ENCODE assay signal across 20 cellular contexts in the genomic region with DNA sequence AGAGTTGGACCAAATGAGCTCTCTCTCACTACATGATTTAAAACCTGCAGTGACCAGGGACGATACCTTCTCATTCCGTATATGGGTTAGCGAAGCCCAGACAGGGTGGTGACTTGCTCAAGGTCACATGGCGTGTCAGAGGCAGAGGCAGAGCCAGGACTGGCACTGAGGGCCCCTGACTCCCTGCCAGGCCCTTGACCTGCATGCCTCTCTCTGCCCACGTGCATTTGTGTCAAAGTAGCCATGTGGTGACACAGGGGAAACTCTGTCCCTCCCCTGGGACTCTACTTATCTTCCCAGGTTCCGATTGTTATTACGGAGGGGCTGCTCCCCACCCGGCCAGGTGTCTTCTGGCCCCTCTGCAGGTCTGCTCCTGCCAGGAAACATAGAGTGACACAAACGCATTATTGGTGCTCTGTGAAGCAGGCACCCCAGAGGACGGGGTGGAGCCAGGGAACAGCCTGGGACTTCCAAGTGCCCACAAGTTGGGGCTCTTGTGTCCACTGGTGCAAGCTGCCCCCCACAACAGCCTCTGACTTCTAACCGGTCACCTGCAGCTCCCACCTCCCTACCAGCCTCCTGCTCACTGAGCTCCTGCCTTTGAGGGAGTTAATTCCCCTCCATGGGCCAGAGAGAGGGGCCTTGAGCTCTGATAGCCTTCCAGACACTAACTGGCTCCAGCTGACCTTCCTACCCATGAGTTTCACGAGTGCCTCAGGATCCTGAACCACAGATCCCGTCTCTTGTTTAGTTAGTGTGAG. TPM values are rescaled to one million over a fixed set of nuclear protein-coding genes. Genes with fewer than 3 reads are reported as not detected.
DNase-seq lines count a peak whose midpoint lies in the region; ATAC-seq and TF ChIP-seq lines count a peak whose summit lies in the region.
"Had no signal": no experiment of that assay in that cellular context is flagged by ENCODE, and none has a peak within 500 bp of the region (broad histone marks: within the 10 kb centered on the region; RNA-seq: fewer than 3 reads in every experiment).

No MANE protein-coding gene starts in this region.

- no peak overlapping the region for H3K18ac ChIP-seq in mesenchymal stem cell (ENCODE audit: low read depth in 1 of 2, low read length in 2 of 2)

- CTCF ChIA-PET in activated CD4-positive, alpha-beta T cell treated with anti-CD3 and anti-CD28 coated beads, Interleukin-2, amount 10 ng/mL, durations not matched to agents 7 days and 5 days (lab: Charles Lee) = no interaction called here

- no peak overlapping the region for H4K91ac ChIP-seq in mesenchymal stem cell (ENCODE audit: low read length)

- H3K27me3 ChIP-seq in mesenchymal stem cell (ENCODE audit: control insufficient read depth in 1 of 2, insufficient read depth in 1 of 2, low read length in 2 of 2) = no peaks in the 10 kb centered on the region
- no peaks in the 10 kb centered on the region for H3K27me3 ChIP-seq in thyroid gland
- H3K27me3 ChIP-seq: tibial nerve had no signal

- ATAC-seq in GM19452 (IDR thresholded peaks at IDR 0.05; ENCODE audit: unreplicated experiment) = no peak

- peaks cover 6% of the 10 kb centered on the region for H3K27me3 Mint-ChIP-seq in activated CD4-positive, alpha-beta T cell treated with anti-CD3 and anti-CD28 coated beads, Interleukin-2, amount 10 ng/mL, durations not matched to agents 7 days and 5 days

- H3K4me3 Mint-ChIP-seq in activated CD4-positive, alpha-beta T cell treated with anti-CD3 and anti-CD28 coated beads, Interleukin-2, amount 10 ng/mL, durations not matched to agents 7 days and 5 days = no peak overlapping the region
- H3K4me3 Mint-ChIP-seq: dendritic cell treated with granulocyte-macrophage colony-stimulating factor and Interleukin-4, amounts not matched to agents 40 ng/mL and 50 ng/mL, for 4 days had no signal

- H3K23ac ChIP-seq in mesenchymal stem cell (ENCODE audit: low read length in 2 of 2) = no peak overlapping the region

- no peak overlapping the region for H2AFZ ChIP-seq in mesenchymal stem cell (ENCODE audit: low read depth, low read length)
- H2AFZ ChIP-seq: GM23248 had no signal

- no peaks in the 10 kb centered on the region for H3K9me3 ChIP-seq in mesenchymal stem cell (ENCODE audit: control insufficient read depth, low read length)
- no peaks in the 10 kb centered on the region for H3K9me3 ChIP-seq in thyroid gland
- H3K9me3 ChIP-seq: tibial nerve had no signal

- peak in 1 of 2 donors; percentile 48 for TF ChIP-seq POLR2A in thyroid gland (IDR thresholded peaks at IDR 0.05)

- no peaks in the 10 kb centered on the region for H3K79me1 ChIP-seq in mesenchymal stem cell (replicated peaks; ENCODE audit: low read length, poor library complexity, severe bottlenecking)

- H3K14ac ChIP-seq in mesenchymal stem cell (ENCODE audit: low read length in 2 of 2) = no peak overlapping the region

- H2BK15ac ChIP-seq in mesenchymal stem cell (ENCODE audit: low read depth, poor library complexity, severe bottlenecking) = no peak overlapping the region

- WGBS in mesenchymal stem cell = 81% methylated on average over 13 of the region's 13 CpGs
- WGBS in thyroid gland, 2 donors = 21 to 51% methylated on average over 11 of the region's 13 CpGs

- no peak overlapping the region for H2BK5ac ChIP-seq in mesenchymal stem cell (ENCODE audit: low read depth, low read length, poor library complexity, severe bottlenecking)

- peak; percentile 2 for DNase-seq in activated CD4-positive, alpha-beta T cell treated with anti-CD3 and anti-CD28 coated beads, Interleukin-2, amount 10 ng/mL, durations not matched to agents 7 days and 5 days
- DNase-seq in activated CD4-positive, alpha-beta T cell treated with anti-CD3 and anti-CD28 coated beads for 1 hour = no peak
- DNase-seq in epidermal melanocyte (ENCODE audit: insufficient read length, low spot score) = peak; percentile 16
- no peak for DNase-seq in mesenchymal stem cell
- peak; percentile 94 to 96 for DNase-seq in thyroid gland
- no peak for DNase-seq in NCI-H2029 (lab: John Stamatoyannopoulos, UW)
- no peak for DNase-seq in DMS114 treated with DMSO at 0.1 percent for 48 hours (lab: John Stamatoyannopoulos, UW; ENCODE audit: unreplicated experiment)
- DNase-seq: 8988T, DND-41, erythroblast, GM23248, NCI-H1930, NCI-H524 treated with DMSO at 0.1 percent for 48 hours had no signal

- POLR2A ChIA-PET in activated CD4-positive, alpha-beta T cell treated with anti-CD3 and anti-CD28 coated beads, Interleukin-2, amount 10 ng/mL, durations not matched to agents 7 days and 5 days (lab: Charles Lee) = no interaction called here

- no peaks in the 10 kb centered on the region for H3K36me3 Mint-ChIP-seq in activated CD4-positive, alpha-beta T cell treated with anti-CD3 and anti-CD28 coated beads, Interleukin-2, amount 10 ng/mL, durations not matched to agents 7 days and 5 days (ENCODE audit: low read depth)

- TF ChIP-seq CTCF in thyroid gland (IDR thresholded peaks at IDR 0.05) = no peak

- H4K8ac ChIP-seq in mesenchymal stem cell (ENCODE audit: low read length) = no peak overlapping the region

- H3K4me1 ChIP-seq in mesenchymal stem cell (ENCODE audit: control insufficient read depth, insufficient read depth, low read depth, low read length) (peaks cover 30% of the 10 kb centered on the region), thyroid gland (peaks cover 47 to 67% of the 10 kb centered on the region in 2 donors)

- H3K27ac ChIP-seq in mesenchymal stem cell (ENCODE audit: low read length, poor library complexity, severe bottlenecking) (no peak overlapping the region), thyroid gland (peak overlapping the region; percentile 82 to 97 (median 83))
- H3K27ac ChIP-seq: C4-2B, tibial nerve, VCaP had no signal

- H3K4ac ChIP-seq in mesenchymal stem cell (ENCODE audit: low read depth in 1 of 2, low read length in 2 of 2) = no peak overlapping the region

- H3K9ac ChIP-seq in mesenchymal stem cell (ENCODE audit: low read length) = no peak overlapping the region
- H3K9ac ChIP-seq: GM23248 had no signal

- no peaks in the 10 kb centered on the region for H3K36me3 ChIP-seq in mesenchymal stem cell (ENCODE audit: control insufficient read depth in 1 of 2, insufficient read depth in 2 of 2, low read depth in 1 of 2, low read length in 2 of 2)
- no peaks in the 10 kb centered on the region for H3K36me3 ChIP-seq in thyroid gland
- H3K36me3 ChIP-seq: tibial nerve had no signal

- H2BK120ac ChIP-seq in mesenchymal stem cell (ENCODE audit: low read depth, low read length) = no peak overlapping the region

- no peaks in the 10 kb centered on the region for H3K4me1 Mint-ChIP-seq in activated CD4-positive, alpha-beta T cell treated with anti-CD3 and anti-CD28 coated beads, Interleukin-2, amount 10 ng/mL, durations not matched to agents 7 days and 5 days

- H3K27ac Mint-ChIP-seq in activated CD4-positive, alpha-beta T cell treated with anti-CD3 and anti-CD28 coated beads, Interleukin-2, amount 10 ng/mL, durations not matched to agents 7 days and 5 days = no peak overlapping the region

- no peak overlapping the region for H3K4me3 ChIP-seq in mesenchymal stem cell (ENCODE audit: insufficient read depth in 1 of 2, low read depth in 1 of 2, low read length in 2 of 2)
- no peak overlapping the region for H3K4me3 ChIP-seq in thyroid gland (replicated peaks in 1 of 3)
- H3K4me3 ChIP-seq: GM23248, tibial nerve had no signal

- H2BK12ac ChIP-seq in mesenchymal stem cell (ENCODE audit: low read length in 2 of 2) = no peak overlapping the region

- H3K4me2 ChIP-seq in mesenchymal stem cell (ENCODE audit: low read length, poor library complexity, severe bottlenecking) = no peak overlapping the region

- peak overlapping the region; percentile 59 for H2AK5ac ChIP-seq in mesenchymal stem cell (ENCODE audit: low read length, severe bottlenecking)

- H3K9me3 Mint-ChIP-seq in activated CD4-positive, alpha-beta T cell treated with anti-CD3 and anti-CD28 coated beads, Interleukin-2, amount 10 ng/mL, durations not matched to agents 7 days and 5 days = no peaks in the 10 kb centered on the region
- H3K9me3 Mint-ChIP-seq: dendritic cell treated with granulocyte-macrophage colony-stimulating factor and Interleukin-4, amounts not matched to agents 40 ng/mL and 50 ng/mL, for 4 days had no signal

- intact Hi-C loops in thyroid gland (cut with DNase I) = loop anchor here (10.0 kb wide), 2 partner anchors 226 to 396 kb away; no protein-coding TSS in a partner anchor

RNA-seq across cellular contexts. Expression of a gene that starts 7.2 kb away (rescaled TPM):
- not detected for total RNA-seq in activated CD4-positive, alpha-beta T cell treated with anti-CD3 and anti-CD28 coated beads, Interleukin-2, amount 10 ng/mL, durations not matched to agents 7 days and 5 days
- 0.47 TPM for polyA plus RNA-seq in mesenchymal stem cell (2013, experiment 1 of 2)
- 0.47 TPM for polyA plus RNA-seq in mesenchymal stem cell (2013, experiment 2 of 2)
- 100 to 1,000 TPM; 157 to 391 (median 227) TPM for total RNA-seq in thyroid gland

RNA-seq across cellular contexts. Expression of a gene that starts 48.4 kb away (rescaled TPM):
- not detected for total RNA-seq in activated CD4-positive, alpha-beta T cell treated with anti-CD3 and anti-CD28 coated beads, Interleukin-2, amount 10 ng/mL, durations not matched to agents 7 days and 5 days
- not detected for polyA plus RNA-seq in mesenchymal stem cell (2013, experiment 1 of 2)
- polyA plus RNA-seq in mesenchymal stem cell (2013, experiment 2 of 2) = not detected
- 1 to 10 TPM in 2 of 4 donors, under 1 TPM in 2; 0.40 to 5.6 (median 1.3) TPM for total RNA-seq in thyroid gland
- total RNA-seq: GM23248, renal cortical epithelial cell had no signal
- polyA plus RNA-seq: GM23248, keratinocyte had no signal

Comparison
In these comparisons a context has a peak if more than half of its experiments do, and no peak if none do; other contexts are left out.
1. DNase-seq: peak in activated CD4-positive, alpha-beta T cell treated with anti-CD3 and anti-CD28 coated beads, Interleukin-2, amount 10 ng/mL, durations not matched to agents 7 days and 5 days (single experiment), epidermal melanocyte (single experiment) and thyroid gland (2 of 2); none in activated CD4-positive, alpha-beta T cell treated with anti-CD3 and anti-CD28 coated beads for 1 hour (single experiment), mesenchymal stem cell (single experiment), NCI-H2029 (single experiment) and DMS114 treated with DMSO at 0.1 percent for 48 hours (single experiment).
2. RNA of a gene that starts 7.2 kb away (total RNA-seq): 157 to 391 TPM in thyroid gland; not detected in activated CD4-positive, alpha-beta T cell treated with anti-CD3 and anti-CD28 coated beads, Interleukin-2, amount 10 ng/mL, durations not matched to agents 7 days and 5 days; every median in the first group is over 100 times any median in the second.